Comparison of ENCODE assay signal across 1 cellular context in genomic region chr19:4061683-4062575, GRCh38.
A peak's percentile ranks its signal among the peaks of the same experiment; 100 is the strongest.
TF ChIP-seq lines count a peak whose summit lies in the region.

No MANE protein-coding gene starts in this region.

TF ChIP-seq in K562, 482 proteins besides CTCF, POLR2A, EP300 and RAD21 (continued from another document):
- TF ChIP-seq ZFP91 (CRISPR knock-in tag; IDR thresholded peaks at IDR 0.05) (peak; percentile 79), POLR2AphosphoS5 (IDR thresholded peaks at IDR 0.05; ENCODE audit: control insufficient read depth, insufficient read depth, low read depth, low read length) (peak; percentile 52; the same call in 1 of the 2 replicates)
